Comparison of ENCODE assay signal across 8 cellular contexts in the genomic region with DNA sequence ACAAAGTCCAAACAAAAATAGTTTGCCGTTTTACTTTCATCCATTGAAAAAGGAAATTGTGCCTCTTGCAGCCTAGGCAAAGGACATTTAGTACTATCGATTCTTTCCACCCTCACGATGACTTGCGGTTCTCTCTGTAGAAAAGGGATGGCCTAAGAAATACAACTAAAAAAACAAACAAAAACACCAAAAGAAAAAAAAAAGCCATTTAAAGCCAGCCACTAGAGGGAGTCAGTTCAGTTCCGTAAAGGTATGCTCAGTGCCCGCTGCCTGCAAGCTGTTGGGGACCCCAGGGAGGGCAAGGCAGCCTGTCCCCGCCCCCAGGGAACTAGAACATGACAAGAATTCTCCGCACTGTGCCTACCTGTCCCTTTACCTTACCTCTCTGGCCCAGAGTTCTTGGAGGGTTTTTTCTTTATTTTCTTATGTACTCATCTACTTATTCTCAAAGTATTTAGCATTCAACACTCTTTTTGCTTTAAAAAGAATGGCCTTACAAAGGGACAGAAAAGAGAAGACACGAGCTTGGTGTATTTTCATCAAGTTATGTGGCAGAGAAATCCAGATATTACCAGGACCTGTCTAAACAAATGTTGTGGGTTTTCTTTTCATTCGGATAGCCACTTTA. TPM values are rescaled to one million over a fixed set of nuclear protein-coding genes. Genes with fewer than 3 reads are reported as not detected.
DNase-seq lines count a peak whose midpoint lies in the region; ATAC-seq lines count a peak whose summit lies in the region.

No MANE protein-coding gene starts in this region.

- in situ Hi-C loops in T47D (cut with HindIII; ENCODE audit: low pct_unique_long_range_greater_than_20kb, low sequenced_read_pairs), result no loop called here

- intact Hi-C loops in left colon (cut with DNase I, micrococcal nuclease), result no loop called here

- DNase-seq in NCI-H446 (lab: John Stamatoyannopoulos, UW) (peak; percentile 5 to 12), NCI-H446 treated with DMSO at 0.1 percent for 48 hours (lab: John Stamatoyannopoulos, UW) (no peak), HPDE6-E6E7 (ENCODE audit: extremely low spot score) (peak; percentile 23), SKM-1 (lab: John Stamatoyannopoulos, UW; ENCODE audit: unreplicated experiment) (peak; percentile 47), T47D (ENCODE audit: low read depth in 1 of 2, low spot score in 1 of 2) (peak; percentile 41 to 51), left colon (peak in 1 of 2 donors; percentile 35), NCI-H2196 treated with DMSO at 0.1 percent for 48 hours (lab: John Stamatoyannopoulos, UW; ENCODE audit: unreplicated experiment) (no peak)
- peak in 5 of 6 experiments; percentile 4 to 47 (median 25) for DNase-seq in stimulated activated naive CD4-positive, alpha-beta T cell (lab: John Stamatoyannopoulos, UW)

- ATAC-seq in left colon, result peak; percentile 54

RNA-seq across cellular contexts. Expression of a gene that starts 29.9 kb away (rescaled TPM):
- under 1 TPM; 0.20 to 0.67 TPM for total RNA-seq in left colon

Comparison
In these comparisons a context has a peak if more than half of its experiments do, and no peak if none do; other contexts are left out.
1. DNase-seq: peak in NCI-H446 (2 of 2), HPDE6-E6E7 (single experiment), SKM-1 (single experiment), T47D (2 of 2) and stimulated activated naive CD4-positive, alpha-beta T cell (5 of 6); none in NCI-H446 treated with DMSO at 0.1 percent for 48 hours (single experiment) and NCI-H2196 treated with DMSO at 0.1 percent for 48 hours (single experiment).